In the genomic region with DNA sequence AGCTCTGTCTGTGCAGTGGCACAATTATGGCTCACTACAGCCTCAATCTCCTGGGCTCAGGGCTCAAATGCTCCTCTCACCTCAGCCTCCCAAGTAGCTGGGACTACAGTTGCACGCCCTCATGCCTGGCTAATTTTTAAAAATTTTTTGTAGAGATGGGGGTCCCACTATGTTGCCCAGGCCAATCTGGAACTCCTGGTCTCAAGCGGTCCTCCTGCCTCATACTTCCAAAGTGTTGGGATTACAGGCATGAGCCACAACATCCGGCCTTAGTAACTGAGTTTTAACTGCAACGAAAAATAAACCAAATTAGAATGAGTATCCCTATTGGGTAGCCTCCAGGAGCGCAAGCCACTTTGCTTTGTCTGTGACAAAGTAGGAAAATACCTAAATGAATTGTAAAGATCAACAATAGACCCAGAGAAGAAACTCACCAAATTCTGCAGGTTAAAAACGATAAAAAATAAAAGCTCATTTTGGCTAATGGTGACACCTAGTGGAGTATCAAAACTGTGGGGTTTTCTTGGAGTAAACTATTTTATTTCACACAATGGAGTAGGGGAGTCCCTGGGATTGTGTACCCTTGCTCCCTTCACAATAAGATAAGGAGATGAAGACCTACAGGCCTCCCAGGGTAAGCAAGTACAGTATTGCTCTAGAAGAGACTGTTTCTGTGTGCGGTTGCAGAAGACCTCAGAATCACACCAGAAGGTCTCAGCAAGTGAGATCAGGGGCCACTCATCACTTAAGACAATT, we compare ENCODE assay signal across 8 cellular contexts. TPM values are rescaled to one million over a fixed set of nuclear protein-coding genes. Genes with fewer than 3 reads are reported as not detected.
A peak's percentile ranks its signal among the peaks of the same experiment; 100 is the strongest.
DNase-seq lines count a peak whose midpoint lies in the region; ATAC-seq and TF ChIP-seq lines count a peak whose summit lies in the region.

No MANE protein-coding gene starts in this region.

- no peaks in the 10 kb centered on the region for H3K27me3 ChIP-seq in HL-60 (ENCODE audit: insufficient read depth, poor library complexity, severe bottlenecking)
- H3K27me3 ChIP-seq in RWPE2 (ENCODE audit: insufficient read depth, poor library complexity, severe bottlenecking), result no peaks in the 10 kb centered on the region
- H3K27me3 ChIP-seq in esophagus muscularis mucosa, result no peaks in the 10 kb centered on the region
- no peaks in the 10 kb centered on the region for H3K27me3 ChIP-seq in neural cell (ENCODE audit: insufficient read depth, low read depth, low read length)

- H4K20me1 ChIP-seq in neural cell (ENCODE audit: insufficient read depth), result no peaks in the 10 kb centered on the region

- no peaks in the 10 kb centered on the region for H3K9me2 ChIP-seq in neural cell (ENCODE audit: insufficient read depth, low read length)

- intact Hi-C loops in esophagus muscularis mucosa (cut with DNase I), result loop anchor here (2.0 to 10.0 kb wide), 3 partner anchors 116 to 618 kb away; no protein-coding TSS in a partner anchor

- H3K27ac ChIP-seq in HL-60 (replicated peaks) (no peak overlapping the region), RWPE2 (ENCODE audit: poor library complexity, severe bottlenecking) (no peak overlapping the region), esophagus muscularis mucosa (replicated peaks in 1 of 4) (no peak overlapping the region), neural cell (ENCODE audit: low read length) (no peak overlapping the region)

- H3K4me3 ChIP-seq in HL-60 (replicated peaks; ENCODE audit: insufficient read depth, low read length), result no peak overlapping the region
- no peak overlapping the region for H3K4me3 ChIP-seq in RWPE2 (ENCODE audit: severe bottlenecking)
- peak overlapping the region in 2 of 4 donors; percentile 12 to 18 for H3K4me3 ChIP-seq in esophagus muscularis mucosa
- H3K4me3 ChIP-seq in neural cell (ENCODE audit: low read length), result no peak overlapping the region

- WGBS in esophagus muscularis mucosa, result 51% methylated on average over 7 of the region's 7 CpGs

- no peaks in the 10 kb centered on the region for H3F3A ChIP-seq in neural cell (ENCODE audit: insufficient read depth, low read length, poor library complexity, severe bottlenecking)

- no peak overlapping the region for H3K4me2 ChIP-seq in neural cell (ENCODE audit: low read length)

- H3K4me1 ChIP-seq in RWPE2 (ENCODE audit: insufficient read depth, poor library complexity, severe bottlenecking) (peaks cover 3% of the 10 kb centered on the region), esophagus muscularis mucosa (peaks cover 0 to 8% (median 5%) of the 10 kb centered on the region in 4 donors)

- H3K36me3 ChIP-seq in RWPE2 (ENCODE audit: low read depth) (no peaks in the 10 kb centered on the region), esophagus muscularis mucosa (no peaks in the 10 kb centered on the region), neural cell (ENCODE audit: insufficient read depth, low read length) (no peaks in the 10 kb centered on the region)

- DNase-seq in COLO829 (ENCODE audit: low spot score), result peak; percentile 32
- DNase-seq in HL-60 (ENCODE audit: low read depth in 1 of 2, low spot score in 1 of 2), result no peak
- DNase-seq in RWPE2 (ENCODE audit: low spot score), result no peak
- DNase-seq in esophagus muscularis mucosa (ENCODE audit: extremely low spot score), result no peak
- DNase-seq in islet precursor cell, result no peak

- TF ChIP-seq RAD21 in neural cell (conservative IDR thresholded peaks at IDR 0.05), result peak; percentile 67

- TF ChIP-seq CTCF in HL-60 (IDR thresholded peaks at IDR 0.05; ENCODE audit: insufficient read depth, low read length) (peak; percentile 75), RWPE2 (IDR thresholded peaks at IDR 0.05; ENCODE audit: poor library complexity, severe bottlenecking) (peak; percentile 97), esophagus muscularis mucosa (IDR thresholded peaks at IDR 0.05) (peak; percentile 70 to 75 (median 72)), neural cell (IDR thresholded peaks at IDR 0.05; ENCODE audit: poor library complexity, severe bottlenecking) (peak; percentile 69)

- no peaks in the 10 kb centered on the region for H3K9me3 ChIP-seq in RWPE2 (ENCODE audit: severe bottlenecking)
- H3K9me3 ChIP-seq in esophagus muscularis mucosa, result no peaks in the 10 kb centered on the region
- H3K9me3 ChIP-seq in neural cell (ENCODE audit: low read length), result no peaks in the 10 kb centered on the region

- TF ChIP-seq POLR2A in esophagus muscularis mucosa (IDR thresholded peaks at IDR 0.05; ENCODE audit: low read depth), result no peak

- no peak overlapping the region for H3K9ac ChIP-seq in neural cell (ENCODE audit: low read length)

- no peaks in the 10 kb centered on the region for H3K79me2 ChIP-seq in neural cell (replicated peaks; ENCODE audit: insufficient read depth, low read length)

- no peak overlapping the region for H2AFZ ChIP-seq in neural cell (ENCODE audit: low read depth, low read length)

- peak; percentile 66 for ATAC-seq in RWPE2 (ENCODE audit: low read depth)
- no peak for ATAC-seq in GM18907 (IDR thresholded peaks at IDR 0.05; ENCODE audit: unreplicated experiment)
- no peak for ATAC-seq in HG02973 (IDR thresholded peaks at IDR 0.05; ENCODE audit: unreplicated experiment)

- no peak for TF ChIP-seq EP300 in esophagus muscularis mucosa (IDR thresholded peaks at IDR 0.05)
- TF ChIP-seq EP300 in neural cell (conservative IDR thresholded peaks at IDR 0.05; ENCODE audit: poor library complexity, severe bottlenecking), result no peak

TF ChIP-seq in neural cell, 6 proteins besides CTCF, POLR2A, EP300 and RAD21:
- peak; percentile 75 for TF ChIP-seq SMC3 (conservative IDR thresholded peaks at IDR 0.05; ENCODE audit: poor library complexity)
- TF ChIP-seq, protein P1, sequence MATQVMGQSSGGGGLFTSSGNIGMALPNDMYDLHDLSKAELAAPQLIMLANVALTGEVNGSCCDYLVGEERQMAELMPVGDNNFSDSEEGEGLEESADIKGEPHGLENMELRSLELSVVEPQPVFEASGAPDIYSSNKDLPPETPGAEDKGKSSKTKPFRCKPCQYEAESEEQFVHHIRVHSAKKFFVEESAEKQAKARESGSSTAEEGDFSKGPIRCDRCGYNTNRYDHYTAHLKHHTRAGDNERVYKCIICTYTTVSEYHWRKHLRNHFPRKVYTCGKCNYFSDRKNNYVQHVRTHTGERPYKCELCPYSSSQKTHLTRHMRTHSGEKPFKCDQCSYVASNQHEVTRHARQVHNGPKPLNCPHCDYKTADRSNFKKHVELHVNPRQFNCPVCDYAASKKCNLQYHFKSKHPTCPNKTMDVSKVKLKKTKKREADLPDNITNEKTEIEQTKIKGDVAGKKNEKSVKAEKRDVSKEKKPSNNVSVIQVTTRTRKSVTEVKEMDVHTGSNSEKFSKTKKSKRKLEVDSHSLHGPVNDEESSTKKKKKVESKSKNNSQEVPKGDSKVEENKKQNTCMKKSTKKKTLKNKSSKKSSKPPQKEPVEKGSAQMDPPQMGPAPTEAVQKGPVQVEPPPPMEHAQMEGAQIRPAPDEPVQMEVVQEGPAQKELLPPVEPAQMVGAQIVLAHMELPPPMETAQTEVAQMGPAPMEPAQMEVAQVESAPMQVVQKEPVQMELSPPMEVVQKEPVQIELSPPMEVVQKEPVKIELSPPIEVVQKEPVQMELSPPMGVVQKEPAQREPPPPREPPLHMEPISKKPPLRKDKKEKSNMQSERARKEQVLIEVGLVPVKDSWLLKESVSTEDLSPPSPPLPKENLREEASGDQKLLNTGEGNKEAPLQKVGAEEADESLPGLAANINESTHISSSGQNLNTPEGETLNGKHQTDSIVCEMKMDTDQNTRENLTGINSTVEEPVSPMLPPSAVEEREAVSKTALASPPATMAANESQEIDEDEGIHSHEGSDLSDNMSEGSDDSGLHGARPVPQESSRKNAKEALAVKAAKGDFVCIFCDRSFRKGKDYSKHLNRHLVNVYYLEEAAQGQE (IDR thresholded peaks at IDR 0.05; ENCODE audit: borderline replicate concordance), result no peak

RNA-seq across cellular contexts. Expression of a gene that starts 21.0 kb away (rescaled TPM):
- total RNA-seq in esophagus muscularis mucosa, result 10 to 100 TPM in 1 of 4 donors, 1 to 10 TPM in 3; 2.3 to 14.5 (median 6.0) TPM
- polyA plus RNA-seq in neural cell, result 0.11 and 0.62 TPM in 2 replicates
- polyA minus RNA-seq in neural cell, result 0.24 and 0.46 TPM in 2 replicates
